6 cellular contexts compared by ENCODE assay signal in genomic region chr5:111167551-111167950, GRCh38. TPM values are rescaled to one million over a fixed set of nuclear protein-coding genes. Genes with fewer than 3 reads are reported as not detected.
"Had no signal": no experiment of that assay in that cellular context is flagged by ENCODE, and none has a peak within 500 bp of the region (broad histone marks: within the 10 kb centered on the region; RNA-seq: fewer than 3 reads in every experiment).

No MANE protein-coding gene starts in this region.

- H3K4me3 ChIP-seq: K562 had no signal

- H3K27ac ChIP-seq: HL-60 had no signal

- DNase-seq: IMR-90, KBM-7 had no signal

RNA-seq across cellular contexts. Expression of gene CAMK4, which starts 56.6 kb away (rescaled TPM):
- total RNA-seq: HepG2, HT-29 had no signal
